Comparison of ENCODE assay signal across 8 cellular contexts in the genomic region with DNA sequence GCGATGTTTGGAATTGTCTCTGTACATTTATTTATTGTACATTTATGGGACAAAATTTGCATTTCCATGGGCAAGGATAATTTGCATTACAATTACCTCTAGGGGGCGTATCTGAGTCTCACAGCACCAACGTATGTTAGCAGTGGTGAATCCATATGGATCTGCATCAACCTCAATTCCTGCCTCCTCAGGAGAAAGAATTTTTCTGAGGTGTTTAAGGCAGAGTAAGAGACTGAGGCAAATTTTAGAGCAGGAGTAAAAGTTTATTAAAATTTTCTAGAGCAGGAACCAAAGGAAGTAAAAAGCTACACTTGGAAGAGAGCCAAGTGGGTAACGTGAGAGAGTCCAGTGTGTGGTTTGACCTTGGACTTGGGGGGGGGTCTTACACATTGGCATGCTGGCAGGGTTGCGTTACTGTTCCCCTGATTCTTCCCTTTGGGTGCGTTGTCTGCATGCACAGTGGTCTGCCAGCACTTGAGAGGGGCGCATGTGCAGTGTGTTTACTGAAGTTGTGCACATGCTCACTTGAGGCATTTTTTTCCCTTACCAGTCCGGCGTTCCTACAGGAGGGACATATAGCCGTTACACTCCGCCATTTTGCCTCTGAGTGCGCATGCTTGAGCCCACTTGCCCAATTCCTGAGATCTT. TPM values are rescaled to one million over a fixed set of nuclear protein-coding genes. Genes with fewer than 3 reads are reported as not detected.
A peak's percentile ranks its signal among the peaks of the same experiment; 100 is the strongest.
DNase-seq lines count a peak whose midpoint lies in the region; ATAC-seq and TF ChIP-seq lines count a peak whose summit lies in the region.

No MANE protein-coding gene starts in this region.

- H3K56ac ChIP-seq in mesendoderm (ENCODE audit: low read length): no peak overlapping the region

- H3K4me2 ChIP-seq in mammary epithelial cell (ENCODE audit: insufficient read depth, low read depth, low read length) (no peak overlapping the region), mesendoderm (ENCODE audit: low read length) (no peak overlapping the region)

- DNase-seq in NOMO-1 treated with DMSO at 0.1 percent for 48 hours (lab: John Stamatoyannopoulos, UW; ENCODE audit: unreplicated experiment) (peak; percentile 23), NOMO-1 treated with dmso at 0.1 percent for 144 hours (lab: John Stamatoyannopoulos, UW; ENCODE audit: unreplicated experiment) (no peak), NCI-H2227 treated with DMSO at 0.1 percent for 48 hours (lab: John Stamatoyannopoulos, UW) (peak; percentile 16), mammary epithelial cell (peak; percentile 30), mesendoderm (peak; percentile 18), NCI-H446 treated with DMSO at 0.1 percent for 48 hours (lab: John Stamatoyannopoulos, UW) (no peak), UCSD-AML1 (lab: John Stamatoyannopoulos, UW; ENCODE audit: unreplicated experiment) (no peak)

- H3K27ac ChIP-seq in mammary epithelial cell (ENCODE audit: insufficient read depth, low read depth, low read length) (no peak overlapping the region), mesendoderm (ENCODE audit: low read depth, low read length) (no peak overlapping the region)

- no peaks in the 10 kb centered on the region for H3K79me1 ChIP-seq in mesendoderm (ENCODE audit: low read length)

- H3K9me3 ChIP-seq in mammary epithelial cell (replicated peaks; ENCODE audit: insufficient read depth, low read length): no peaks in the 10 kb centered on the region

- no peak overlapping the region for H3K4ac ChIP-seq in mesendoderm (ENCODE audit: low read depth, low read length)

- TF ChIP-seq CTCF in mammary epithelial cell (conservative IDR thresholded peaks at IDR 0.05 in 1 of 2, IDR thresholded peaks at IDR 0.05 in 1 of 2; ENCODE audit: extremely low read depth in 1 of 2, insufficient read depth in 1 of 2, low read depth in 1 of 2, low read length in 2 of 2): peak; percentile 82 to 83

- H2AFZ ChIP-seq in mammary epithelial cell (ENCODE audit: low read depth, low read length): no peak overlapping the region

- no peak overlapping the region for H3K23ac ChIP-seq in mesendoderm (ENCODE audit: low read length)

- BruUV-seq in mammary epithelial cell (replicated peaks; lab: Mats Ljungman, UMichigan): no TSS peak

- no peak overlapping the region for H2AK5ac ChIP-seq in mesendoderm (ENCODE audit: low read length)

- CTCF ChIA-PET in mammary epithelial cell (lab: Charles Lee; ENCODE audit: low non-redundant PET): interaction anchor here (0.7 kb wide), 1 partner anchor 66 kb away, joined by 4 read pairs; no protein-coding TSS in a partner anchor

- 52% methylated on average over 12 of the region's 12 CpGs for WGBS in mammary epithelial cell (ENCODE audit: low coverage, missing lambda C conversion rate)
- WGBS in mesendoderm (ENCODE audit: extremely low coverage, insufficient coverage, low lambda C conversion rate): 100% methylated on average over 1 of the region's 12 CpGs

- H4K20me1 ChIP-seq in mammary epithelial cell (ENCODE audit: insufficient read depth, low read length): no peaks in the 10 kb centered on the region

- no peak overlapping the region for H4K5ac ChIP-seq in mesendoderm (ENCODE audit: low read length)

- H3K79me2 ChIP-seq in mammary epithelial cell (ENCODE audit: insufficient read depth, low read length): no peaks in the 10 kb centered on the region
- H3K79me2 ChIP-seq in mesendoderm (ENCODE audit: control insufficient read depth, insufficient read depth, low read length): no peaks in the 10 kb centered on the region

- dilution Hi-C loops in mammary epithelial cell (cut with HindIII; ENCODE audit: low sequenced_read_pairs): loop anchor here (25.0 kb wide), 1 partner anchor 190 kb away; no protein-coding TSS in a partner anchor

- H3K4me3 ChIP-seq in mammary epithelial cell (replicated peaks in 1 of 3; ENCODE audit: insufficient read depth in 1 of 3, low read depth in 2 of 3, low read length in 3 of 3): no peak overlapping the region
- H3K4me3 ChIP-seq in mesendoderm (ENCODE audit: low read length): no peak overlapping the region

- no peak overlapping the region for H2BK5ac ChIP-seq in mesendoderm (ENCODE audit: low read length)

- in situ Hi-C loops in mammary epithelial cell (cut with MboI; ENCODE audit: low sequenced_read_pairs in 2 of 2): no loop called here

- peaks cover 10% of the 10 kb centered on the region for H3K4me1 ChIP-seq in mammary epithelial cell (ENCODE audit: insufficient read depth, low read length)
- H3K4me1 ChIP-seq in mesendoderm (ENCODE audit: control insufficient read depth, low read depth, low read length): no peaks in the 10 kb centered on the region

- H2BK15ac ChIP-seq in mesendoderm (replicated peaks; ENCODE audit: low read depth): no peak overlapping the region

- H3K9ac ChIP-seq in mammary epithelial cell (ENCODE audit: insufficient read depth, low read length) (no peak overlapping the region), mesendoderm (ENCODE audit: low read length) (no peak overlapping the region)

- no peak overlapping the region for H3K18ac ChIP-seq in mesendoderm (ENCODE audit: low read length)

- H3K27me3 ChIP-seq in mammary epithelial cell (ENCODE audit: insufficient read depth, low read length) (no peaks in the 10 kb centered on the region), mesendoderm (ENCODE audit: insufficient read depth, low read length, poor library complexity) (no peaks in the 10 kb centered on the region)

- intact Hi-C loops in mammary epithelial cell (cut with micrococcal nuclease): loop anchor here (1.0 to 2.0 kb wide), 2 partner anchors 46 to 56 kb away; a partner anchor contains a TSS

- H4K8ac ChIP-seq in mesendoderm (ENCODE audit: low read depth, low read length): no peak overlapping the region

- no peak overlapping the region for H2BK120ac ChIP-seq in mesendoderm (ENCODE audit: low read depth, low read length)

- H3K36me3 ChIP-seq in mammary epithelial cell (ENCODE audit: insufficient read depth, low read length) (no peaks in the 10 kb centered on the region), mesendoderm (ENCODE audit: control insufficient read depth, insufficient read depth, low read length) (no peaks in the 10 kb centered on the region)

- ATAC-seq in GM18519 (IDR thresholded peaks at IDR 0.05; ENCODE audit: low FRiP score, unreplicated experiment): no peak

RNA-seq across cellular contexts. Expression of a gene that starts 21.0 kb away (rescaled TPM):
- 10 to 100 TPM; 27.5 to 74.6 TPM for total RNA-seq in mammary epithelial cell
- polyA plus RNA-seq in mammary epithelial cell: 24.7 TPM
- polyA minus RNA-seq in mammary epithelial cell: 33.8 TPM
- 26.2 TPM for polyA plus RNA-seq in mesendoderm (2013, experiment 1 of 2)
- polyA plus RNA-seq in mesendoderm (2013, experiment 2 of 2): 25.9 TPM

RNA-seq across cellular contexts. Expression of a gene that starts 45.3 kb away (rescaled TPM):
- 100 to 1,000 TPM; 196 to 723 TPM for total RNA-seq in mammary epithelial cell
- polyA plus RNA-seq in mammary epithelial cell: 462 TPM
- polyA minus RNA-seq in mammary epithelial cell: 325 TPM
- 12.4 TPM for polyA plus RNA-seq in mesendoderm (2013, experiment 1 of 2)
- 13.0 TPM for polyA plus RNA-seq in mesendoderm (2013, experiment 2 of 2)

Comparison
In these comparisons a context has a peak if more than half of its experiments do, and no peak if none do; other contexts are left out.
1. DNase-seq: peak in NOMO-1 treated with DMSO at 0.1 percent for 48 hours (single experiment), NCI-H2227 treated with DMSO at 0.1 percent for 48 hours (single experiment), mammary epithelial cell (single experiment) and mesendoderm (single experiment); none in NOMO-1 treated with dmso at 0.1 percent for 144 hours (single experiment), NCI-H446 treated with DMSO at 0.1 percent for 48 hours (single experiment) and UCSD-AML1 (single experiment).